19 cellular contexts compared by ENCODE assay signal in genomic region chr1:12010751-12011570, GRCh38. TPM values are rescaled to one million over a fixed set of nuclear protein-coding genes. Genes with fewer than 3 reads are reported as not detected.
DNase-seq lines count a peak whose midpoint lies in the region; ATAC-seq lines count a peak whose summit lies in the region.
"Had no signal": no experiment of that assay in that cellular context is flagged by ENCODE, and none has a peak within 500 bp of the region (broad histone marks: within the 10 kb centered on the region; RNA-seq: fewer than 3 reads in every experiment).

No MANE protein-coding gene starts in this region.

- no peak overlapping the region for H2BK5ac ChIP-seq in neuronal stem cell (ENCODE audit: low read length)

- H3K27me3 ChIP-seq in neuronal stem cell (ENCODE audit: control insufficient read depth in 3 of 3, insufficient read depth in 3 of 3, low read depth in 1 of 3, low read length in 3 of 3): no peaks in the 10 kb centered on the region

- H3K4ac ChIP-seq in neuronal stem cell (ENCODE audit: low read length): no peak overlapping the region

- no peak overlapping the region for H3K23ac ChIP-seq in neuronal stem cell (ENCODE audit: low read depth, low read length, poor library complexity)

- H2BK120ac ChIP-seq in neuronal stem cell (ENCODE audit: low read depth, low read length): no peak overlapping the region

- no peak overlapping the region for H3K18ac ChIP-seq in neuronal stem cell (ENCODE audit: low read length)

- WGBS in neuronal stem cell (ENCODE audit: extremely low coverage in 2 of 2, insufficient read length in 2 of 2, insufficient replicate concordance in 1 of 2), 2 donors: no CpG with 5 or more reads among the region's 16 CpGs

- no peak for ATAC-seq in T-helper 17 cell
- ATAC-seq in HG03439 (IDR thresholded peaks at IDR 0.05; ENCODE audit: unreplicated experiment): no peak

- no peak overlapping the region for H3K4me3 Mint-ChIP-seq in activated T-cell treated with anti-CD3 and anti-CD28 coated beads, Interleukin-2, amount 50 U/mL, for 24 hours
- H3K4me3 Mint-ChIP-seq in T-helper 17 cell: no peak overlapping the region
- H3K4me3 Mint-ChIP-seq: CD8-positive, alpha-beta memory T cell had no signal

- H4K8ac ChIP-seq in neuronal stem cell (ENCODE audit: low read depth, low read length): no peak overlapping the region

- H3K36me3 ChIP-seq in neuronal stem cell (replicated peaks in 1 of 2; ENCODE audit: control insufficient read depth in 2 of 2, insufficient read depth in 2 of 2, low read length in 2 of 2): peaks cover 49 to 63% of the 10 kb centered on the region in 2 donors

- no peaks in the 10 kb centered on the region for H3K27me3 Mint-ChIP-seq in activated T-cell treated with anti-CD3 and anti-CD28 coated beads, Interleukin-2, amount 50 U/mL, for 24 hours
- no peaks in the 10 kb centered on the region for H3K27me3 Mint-ChIP-seq in T-helper 17 cell
- H3K27me3 Mint-ChIP-seq: CD8-positive, alpha-beta memory T cell had no signal

- peak overlapping the region; percentile 57 for H3K27ac Mint-ChIP-seq in activated T-cell treated with anti-CD3 and anti-CD28 coated beads, Interleukin-2, amount 50 U/mL, for 24 hours
- peak overlapping the region; percentile 27 for H3K27ac Mint-ChIP-seq in T-helper 17 cell

- H3K9me3 Mint-ChIP-seq in activated T-cell treated with anti-CD3 and anti-CD28 coated beads, Interleukin-2, amount 50 U/mL, for 24 hours: no peaks in the 10 kb centered on the region
- H3K9me3 Mint-ChIP-seq: CD8-positive, alpha-beta memory T cell had no signal

- DNase-seq in activated T-cell treated with anti-CD3 and anti-CD28 coated beads, Interleukin-2, amount 50 U/mL, for 24 hours: no peak
- DNase-seq in activated T-cell treated with anti-CD3 and anti-CD28 coated beads, Interleukin-2, amount 50 U/mL, for 48 hours: no peak
- DNase-seq in T-helper 17 cell (no peak), amniotic epithelial cell (ENCODE audit: low read depth) (peak; percentile 86), neuronal stem cell (ENCODE audit: low spot score) (no peak), RPMI8226 (no peak), globus pallidus (ENCODE audit: low spot score) (no peak)
- DNase-seq: C1 segment of cervical spinal cord; CD8-positive, alpha-beta memory T cell; DMS79; KBM-7; NCI-H1105 treated with DMSO at 0.1 percent for 48 hours; NCI-H1694 treated with DMSO at 0.1 percent for 48 hours; NCI-H510A treated with DMSO at 0.1 percent for 48 hours; NCI-H774; OCI-M1; SIG-M5 had no signal

- H3K79me1 ChIP-seq in neuronal stem cell (ENCODE audit: low read depth, low read length): peaks cover 4% of the 10 kb centered on the region

- no peak overlapping the region for H3K4me2 ChIP-seq in neuronal stem cell (ENCODE audit: insufficient read depth, low read length, poor library complexity, severe bottlenecking)

- H2AK5ac ChIP-seq in neuronal stem cell (ENCODE audit: low read depth, low read length): no peak overlapping the region

- H2BK12ac ChIP-seq in neuronal stem cell (ENCODE audit: low read length): no peak overlapping the region

- no peak overlapping the region for H3K14ac ChIP-seq in neuronal stem cell (ENCODE audit: low read length)

- H3K4me1 Mint-ChIP-seq in activated T-cell treated with anti-CD3 and anti-CD28 coated beads, Interleukin-2, amount 50 U/mL, for 24 hours (ENCODE audit: low read depth): peaks cover 30% of the 10 kb centered on the region
- H3K4me1 Mint-ChIP-seq in T-helper 17 cell: peaks cover 9% of the 10 kb centered on the region
- H3K4me1 Mint-ChIP-seq: CD8-positive, alpha-beta memory T cell had no signal

- H3K9ac ChIP-seq in neuronal stem cell (ENCODE audit: low read depth, low read length, poor library complexity): peak overlapping the region; percentile 30

- H3K27ac ChIP-seq in neuronal stem cell (replicated peaks; ENCODE audit: low read length): no peak overlapping the region

- H3K4me3 ChIP-seq in neuronal stem cell (ENCODE audit: low read length in 2 of 2): no peak overlapping the region

- H2AFZ ChIP-seq in neuronal stem cell (ENCODE audit: low read length): no peak overlapping the region

- H3K9me3 ChIP-seq in T-helper 17 cell (ENCODE audit: control insufficient read depth, low read length, poor library complexity, severe bottlenecking) (no peaks in the 10 kb centered on the region), neuronal stem cell (replicated peaks in 1 of 2; ENCODE audit: control insufficient read depth in 2 of 2, insufficient read depth in 1 of 2, low read depth in 1 of 2, low read length in 2 of 2) (peaks cover 0 to 10% of the 10 kb centered on the region in 2 donors)

- no peak overlapping the region for H4K91ac ChIP-seq in neuronal stem cell (ENCODE audit: low read depth, low read length, poor library complexity)

- peaks cover 83% of the 10 kb centered on the region for H3K36me3 Mint-ChIP-seq in activated T-cell treated with anti-CD3 and anti-CD28 coated beads, Interleukin-2, amount 50 U/mL, for 24 hours (ENCODE audit: low read depth)
- H3K36me3 Mint-ChIP-seq in T-helper 17 cell (ENCODE audit: low read depth): peaks cover 4% of the 10 kb centered on the region

- peaks cover 2 to 9% of the 10 kb centered on the region in 2 donors for H3K4me1 ChIP-seq in neuronal stem cell (ENCODE audit: control insufficient read depth in 2 of 2, insufficient read depth in 1 of 2, low read depth in 1 of 2, low read length in 2 of 2)

- no peak overlapping the region for H2BK15ac ChIP-seq in neuronal stem cell (ENCODE audit: low read length)

RNA-seq across cellular contexts. Expression of gene MIIP, which starts 8.3 kb away (rescaled TPM):
- 10 to 100 TPM; 25.9 to 28.6 TPM for total RNA-seq in T-helper 17 cell
- 57.1 TPM for polyA plus RNA-seq in neuronal stem cell (2013, experiment 1 of 2)
- polyA plus RNA-seq in neuronal stem cell (2013, experiment 2 of 2): 54.7 TPM

RNA-seq across cellular contexts. Expression of gene MFN2, which starts 30.7 kb away (rescaled TPM):
- total RNA-seq in T-helper 17 cell: 10 to 100 TPM; 34.7 to 46.4 TPM
- 35.1 TPM for polyA plus RNA-seq in neuronal stem cell (2013, experiment 1 of 2)
- 33.9 TPM for polyA plus RNA-seq in neuronal stem cell (2013, experiment 2 of 2)

RNA-seq across cellular contexts. Expression of gene TNFRSF8, which starts 52.1 kb away (rescaled TPM):
- under 1 TPM; 0.20 to 0.34 TPM for total RNA-seq in T-helper 17 cell
- polyA plus RNA-seq in neuronal stem cell (2013, experiment 1 of 2): 0.01 TPM
- 0.01 TPM for polyA plus RNA-seq in neuronal stem cell (2013, experiment 2 of 2)
- total RNA-seq: A673 had no signal
- polyA plus RNA-seq: CD8-positive, alpha-beta memory T cell had no signal
